Comparison of ENCODE assay signal across 11 cellular contexts in genomic region chr1:107670397-107670796, GRCh38.
"Had no signal": no experiment of that assay in that cellular context is flagged by ENCODE, and none has a peak within 500 bp of the region (broad histone marks: within the 10 kb centered on the region; RNA-seq: fewer than 3 reads in every experiment).

No MANE protein-coding gene starts in this region.

- H3K4me1 ChIP-seq: gastrocnemius medialis, right atrium auricular region, testis had no signal

- H3K4me3 ChIP-seq: gastrocnemius medialis, heart right ventricle, right atrium auricular region, testis had no signal

- H3K27me3 ChIP-seq: gastrocnemius medialis, heart right ventricle, right atrium auricular region, testis had no signal

- H3K36me3 ChIP-seq: gastrocnemius medialis, heart right ventricle, right atrium auricular region had no signal

- H3K9me3 ChIP-seq: gastrocnemius medialis, testis had no signal

- DNase-seq: activated CD4-positive, alpha-beta T cell treated with anti-CD3 and anti-CD28 coated beads, Interleukin-2, amount 10 ng/mL, durations not matched to agents 7 days and 5 days; activated naive CD8-positive, alpha-beta T cell treated with anti-CD3 and anti-CD28 coated beads for 36 hours; effector CD8-positive, alpha-beta T cell; gastrocnemius medialis; midbrain; naive B cell; posterior cingulate gyrus; stimulated activated naive CD8-positive, alpha-beta T cell treated with anti-CD3 and anti-CD28 coated beads, Interleukin-15, Interleukin-2, amounts not matched to agents 100 U/mL and 50 U/mL, for 24 hours; testis had no signal

- ATAC-seq: gastrocnemius medialis; stimulated activated naive CD8-positive, alpha-beta T cell treated with anti-CD3 and anti-CD28 coated beads, Interleukin-15, Interleukin-2, amounts not matched to agents 100 U/mL and 50 U/mL, for 24 hours had no signal

- H3K27ac ChIP-seq: gastrocnemius medialis, heart right ventricle, right atrium auricular region, testis had no signal
